19 cellular contexts compared by ENCODE assay signal in the genomic region with DNA sequence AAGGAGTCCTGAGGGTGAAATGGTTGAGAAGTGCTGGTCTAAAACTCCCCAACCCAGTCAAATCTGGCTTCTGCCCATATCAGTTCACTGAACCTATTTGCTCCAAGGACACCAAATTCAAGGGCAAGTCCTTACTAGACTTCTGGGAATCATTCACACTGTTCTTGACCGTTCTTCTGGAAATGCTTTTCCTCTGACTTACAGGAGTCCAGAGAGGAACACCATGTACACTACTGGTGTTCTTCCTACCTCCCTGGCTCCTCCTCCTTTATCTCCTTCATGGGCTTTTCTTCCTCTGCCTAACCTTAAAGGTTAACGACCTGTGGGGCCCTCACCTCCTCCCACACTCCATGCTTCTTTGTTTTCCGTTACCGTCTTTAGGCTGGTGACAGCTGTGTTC.
DNase-seq lines count a peak whose midpoint lies in the region; ATAC-seq and TF ChIP-seq lines count a peak whose summit lies in the region.
"Had no signal": no experiment of that assay in that cellular context is flagged by ENCODE, and none has a peak within 500 bp of the region (broad histone marks: within the 10 kb centered on the region; RNA-seq: fewer than 3 reads in every experiment).

No MANE protein-coding gene starts in this region.

- no peak for TF ChIP-seq EP300 in stomach (IDR thresholded peaks at IDR 0.05)

- H3K4me1 ChIP-seq in stomach, result no peaks in the 10 kb centered on the region
- H3K4me1 ChIP-seq: A549, BLaER1 had no signal

- no peak overlapping the region for H3K27ac Mint-ChIP-seq in activated T-cell treated with anti-CD3 and anti-CD28 coated beads, Interleukin-2, amount 50 U/mL, for 72 hours
- H3K27ac Mint-ChIP-seq: CD14-positive monocyte; CD4-positive, alpha-beta memory T cell; IgD-negative memory B cell had no signal

- peaks cover 7% of the 10 kb centered on the region for H3K27me3 Mint-ChIP-seq in activated T-cell treated with anti-CD3 and anti-CD28 coated beads, Interleukin-2, amount 50 U/mL, for 72 hours (ENCODE audit: low read depth)
- H3K27me3 Mint-ChIP-seq: CD4-positive, alpha-beta memory T cell had no signal

- H3K9me3 ChIP-seq in stomach, result no peaks in the 10 kb centered on the region
- H3K9me3 ChIP-seq: A549, BLaER1 had no signal

- H3K27me3 ChIP-seq in stomach, result no peaks in the 10 kb centered on the region

- ATAC-seq in GM18873 (IDR thresholded peaks at IDR 0.05; ENCODE audit: low FRiP score, unreplicated experiment), result no peak
- ATAC-seq in activated T-cell treated with anti-CD3 and anti-CD28 coated beads, Interleukin-2, amount 50 U/mL, for 72 hours (replicated peaks in 1 of 2), result no peak
- ATAC-seq: A549 had no signal

- H3K9me3 Mint-ChIP-seq in activated T-cell treated with anti-CD3 and anti-CD28 coated beads, Interleukin-2, amount 50 U/mL, for 72 hours, result peaks cover 0 to 6% of the 10 kb centered on the region in 2 donors

- no peaks in the 10 kb centered on the region for H3K36me3 ChIP-seq in stomach
- H3K36me3 ChIP-seq: BLaER1 had no signal

- no peak overlapping the region for H3K4me3 Mint-ChIP-seq in activated T-cell treated with anti-CD3 and anti-CD28 coated beads, Interleukin-2, amount 50 U/mL, for 72 hours
- H3K4me3 Mint-ChIP-seq: CD14-positive monocyte; CD4-positive, alpha-beta memory T cell; IgD-negative memory B cell had no signal

- TF ChIP-seq CTCF in foreskin fibroblast (IDR thresholded peaks at IDR 0.05; ENCODE audit: low read depth, low read length) (no peak), stomach (IDR thresholded peaks at IDR 0.05) (no peak)

- no peaks in the 10 kb centered on the region for H3K4me1 Mint-ChIP-seq in activated T-cell treated with anti-CD3 and anti-CD28 coated beads, Interleukin-2, amount 50 U/mL, for 72 hours (ENCODE audit: low read depth)
- H3K4me1 Mint-ChIP-seq: CD14-positive monocyte; CD4-positive, alpha-beta memory T cell; IgD-negative memory B cell had no signal

- H3K4me3 ChIP-seq in foreskin fibroblast (ENCODE audit: low read depth in 1 of 2, low read length in 2 of 2) (no peak overlapping the region), stomach (no peak overlapping the region)
- H3K4me3 ChIP-seq: A549, BLaER1 had no signal

- H3K27ac ChIP-seq in stomach, result no peak overlapping the region
- H3K27ac ChIP-seq: A549, BLaER1, HL-60 had no signal

- 62 to 75% (median 69%) methylated on average over 4 of the region's 4 CpGs for WGBS in stomach, 5 donors

- no peaks in the 10 kb centered on the region for H3K36me3 Mint-ChIP-seq in activated T-cell treated with anti-CD3 and anti-CD28 coated beads, Interleukin-2, amount 50 U/mL, for 72 hours (ENCODE audit: insufficient read depth in 2 of 2)
- H3K36me3 Mint-ChIP-seq: CD14-positive monocyte; CD4-positive, alpha-beta memory T cell; IgD-negative memory B cell had no signal

- DNase-seq in HPDE6-E6E7 (ENCODE audit: extremely low spot score) (peak; percentile 3), LHCN-M2 (ENCODE audit: low read depth) (peak; percentile 73), dermis blood vessel endothelial cell (peak; percentile 3), foreskin fibroblast (peak; percentile 15 to 27), stomach (no peak), NCI-H2029 treated with DMSO at 0.1 percent for 48 hours (lab: John Stamatoyannopoulos, UW) (no peak)
- DNase-seq in activated T-cell treated with anti-CD3 and anti-CD28 coated beads, Interleukin-2, amount 50 U/mL, for 72 hours, result no peak
- DNase-seq: CD4-positive, alpha-beta memory T cell; DMS153; DMS79; GDM1; HCEC 1CT; KBM-7 had no signal

- no peak for TF ChIP-seq POLR2A in stomach (IDR thresholded peaks at IDR 0.05)

- intact Hi-C loops in stomach (cut with DNase I; ENCODE audit: low total_unique reads), result no loop called here

Comparison
In these comparisons a context has a peak if more than half of its experiments do, and no peak if none do; other contexts are left out.
1. DNase-seq: peak in HPDE6-E6E7 (single experiment), LHCN-M2 (single experiment), dermis blood vessel endothelial cell (single experiment) and foreskin fibroblast (2 of 2); none in stomach (single experiment), NCI-H2029 treated with DMSO at 0.1 percent for 48 hours (single experiment) and activated T-cell treated with anti-CD3 and anti-CD28 coated beads, Interleukin-2, amount 50 U/mL, for 72 hours (0 of 2).